Comparison of ENCODE assay signal across 1 cellular context in the genomic region with DNA sequence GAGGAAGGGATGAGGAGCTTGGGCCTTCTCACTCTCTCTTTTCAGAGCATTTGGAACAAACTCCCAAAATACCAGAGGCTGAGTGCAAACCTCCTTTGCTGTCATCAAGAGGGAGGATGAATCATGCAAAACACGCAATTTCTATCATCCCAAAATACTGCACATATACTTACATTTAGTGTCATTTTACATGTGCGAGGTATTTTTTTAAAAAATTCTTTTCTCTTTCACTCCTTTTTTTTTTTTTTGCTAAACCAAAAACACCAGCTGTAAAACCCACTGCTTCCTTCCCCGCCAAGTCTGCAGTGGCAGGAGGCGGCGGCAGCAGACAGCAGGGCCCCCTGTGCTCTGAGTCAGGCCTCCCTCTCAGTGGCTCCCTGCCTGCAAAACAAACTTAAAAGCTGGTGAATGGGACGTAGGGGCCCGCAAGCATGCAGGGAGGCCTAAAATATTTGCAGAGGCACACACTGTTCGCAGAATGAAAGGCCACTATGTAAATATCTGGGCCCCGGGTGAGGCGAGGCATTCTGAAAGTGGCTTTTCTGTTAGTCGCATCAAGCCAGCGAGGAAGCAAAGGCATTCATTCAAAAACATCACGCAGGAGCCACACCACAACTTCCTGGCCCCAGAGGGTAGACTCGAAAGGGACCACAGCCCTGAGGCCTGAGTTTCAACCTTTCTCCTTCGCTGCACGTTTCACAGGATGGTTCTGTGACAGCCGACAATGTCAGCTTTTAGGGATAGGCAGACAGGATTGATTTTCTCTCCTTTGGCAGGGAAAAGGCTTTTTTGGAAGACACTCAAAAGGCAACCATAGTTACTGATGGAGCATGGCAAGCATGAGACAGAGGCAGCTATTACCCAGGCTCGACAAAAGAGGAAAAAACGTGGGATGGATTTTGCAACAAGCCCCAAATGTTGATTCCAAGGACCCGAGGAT.
TF ChIP-seq lines count a peak whose summit lies in the region.

No MANE protein-coding gene starts in this region.

TF ChIP-seq in HepG2, 621 proteins besides CTCF, POLR2A, EP300 and RAD21 (continued from another document and continues in another):
- TF ChIP-seq IRF1 (CRISPR knock-in tag; IDR thresholded peaks at IDR 0.05; ENCODE audit: low read depth), result no peak
- TF ChIP-seq, protein P1, sequence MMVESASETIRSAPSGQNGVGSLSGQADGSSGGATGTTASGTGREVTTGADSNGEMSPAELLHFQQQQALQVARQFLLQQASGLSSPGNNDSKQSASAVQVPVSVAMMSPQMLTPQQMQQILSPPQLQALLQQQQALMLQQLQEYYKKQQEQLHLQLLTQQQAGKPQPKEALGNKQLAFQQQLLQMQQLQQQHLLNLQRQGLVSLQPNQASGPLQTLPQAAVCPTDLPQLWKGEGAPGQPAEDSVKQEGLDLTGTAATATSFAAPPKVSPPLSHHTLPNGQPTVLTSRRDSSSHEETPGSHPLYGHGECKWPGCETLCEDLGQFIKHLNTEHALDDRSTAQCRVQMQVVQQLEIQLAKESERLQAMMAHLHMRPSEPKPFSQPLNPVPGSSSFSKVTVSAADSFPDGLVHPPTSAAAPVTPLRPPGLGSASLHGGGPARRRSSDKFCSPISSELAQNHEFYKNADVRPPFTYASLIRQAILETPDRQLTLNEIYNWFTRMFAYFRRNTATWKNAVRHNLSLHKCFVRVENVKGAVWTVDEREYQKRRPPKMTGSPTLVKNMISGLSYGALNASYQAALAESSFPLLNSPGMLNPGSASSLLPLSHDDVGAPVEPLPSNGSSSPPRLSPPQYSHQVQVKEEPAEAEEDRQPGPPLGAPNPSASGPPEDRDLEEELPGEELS (CRISPR knock-in tag; IDR thresholded peaks at IDR 0.05), result peak; percentile 97
- TF ChIP-seq NFATC3 (CRISPR knock-in tag; IDR thresholded peaks at IDR 0.05), result no peak
- no peak; a peak in 1 of 4 replicates for TF ChIP-seq NR2F1 (CRISPR knock-in tag; IDR thresholded peaks at IDR 0.05)
- TF ChIP-seq, protein P2, sequence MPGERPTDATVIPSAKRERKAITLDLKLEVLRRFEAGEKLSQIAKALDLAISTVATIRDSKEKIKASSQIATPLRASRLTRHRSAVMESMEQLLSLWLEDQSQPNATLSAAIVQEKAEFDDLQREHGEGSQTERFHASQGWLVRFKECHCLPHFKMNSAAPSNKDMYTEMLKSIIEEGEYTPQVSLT (CRISPR knock-in tag; IDR thresholded peaks at IDR 0.05; ENCODE audit: borderline replicate concordance, low read depth), result no peak
- TF ChIP-seq ZNF230 (CRISPR knock-in tag; IDR thresholded peaks at IDR 0.05), result 0 out of 2 replicates have a peak, but pooled peaks have one; percentile 28
- no peak for TF ChIP-seq DNMT1 (CRISPR knock-in tag; IDR thresholded peaks at IDR 0.05)
- TF ChIP-seq JUNB (CRISPR knock-in tag; IDR thresholded peaks at IDR 0.05; ENCODE audit: borderline replicate concordance), result no peak
- TF ChIP-seq ARNTL (CRISPR knock-in tag; IDR thresholded peaks at IDR 0.05), result peak; percentile 34; the same call in 1 of the 2 replicates
- TF ChIP-seq MATR3 (CRISPR knock-in tag; IDR thresholded peaks at IDR 0.05), result no peak
- TF ChIP-seq ZNF713 (CRISPR knock-in tag; IDR thresholded peaks at IDR 0.05), result no peak
- TF ChIP-seq, protein P3, sequence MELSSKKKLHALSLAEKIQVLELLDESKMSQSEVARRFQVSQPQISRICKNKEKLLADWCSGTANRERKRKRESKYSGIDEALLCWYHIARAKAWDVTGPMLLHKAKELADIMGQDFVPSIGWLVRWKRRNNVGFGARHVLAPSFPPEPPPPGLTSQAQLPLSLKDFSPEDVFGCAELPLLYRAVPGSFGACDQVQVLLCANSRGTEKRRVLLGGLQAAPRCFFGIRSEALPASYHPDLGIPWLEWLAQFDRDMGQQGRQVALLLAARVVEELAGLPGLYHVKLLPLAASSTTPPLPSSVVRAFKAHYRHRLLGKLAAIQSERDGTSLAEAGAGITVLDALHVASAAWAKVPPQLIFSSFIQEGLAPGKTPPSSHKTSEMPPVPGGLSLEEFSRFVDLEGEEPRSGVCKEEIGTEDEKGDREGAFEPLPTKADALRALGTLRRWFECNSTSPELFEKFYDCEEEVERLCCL (CRISPR knock-in tag; IDR thresholded peaks at IDR 0.05; ENCODE audit: borderline replicate concordance), result no peak
- TF ChIP-seq, protein P4, sequence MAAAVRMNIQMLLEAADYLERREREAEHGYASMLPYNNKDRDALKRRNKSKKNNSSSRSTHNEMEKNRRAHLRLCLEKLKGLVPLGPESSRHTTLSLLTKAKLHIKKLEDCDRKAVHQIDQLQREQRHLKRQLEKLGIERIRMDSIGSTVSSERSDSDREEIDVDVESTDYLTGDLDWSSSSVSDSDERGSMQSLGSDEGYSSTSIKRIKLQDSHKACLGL (CRISPR knock-in tag; IDR thresholded peaks at IDR 0.05), result no peak
- TF ChIP-seq PHF5A (CRISPR knock-in tag; IDR thresholded peaks at IDR 0.05; ENCODE audit: low read depth, unreplicated experiment), result no peak
- TF ChIP-seq PLRG1 (conservative IDR thresholded peaks at IDR 0.05), result no peak
- no peak for TF ChIP-seq ELK4 (CRISPR knock-in tag; IDR thresholded peaks at IDR 0.05; ENCODE audit: borderline replicate concordance)
- no peak for TF ChIP-seq NR0B2 (CRISPR knock-in tag; IDR thresholded peaks at IDR 0.05)
- TF ChIP-seq, protein P5, sequence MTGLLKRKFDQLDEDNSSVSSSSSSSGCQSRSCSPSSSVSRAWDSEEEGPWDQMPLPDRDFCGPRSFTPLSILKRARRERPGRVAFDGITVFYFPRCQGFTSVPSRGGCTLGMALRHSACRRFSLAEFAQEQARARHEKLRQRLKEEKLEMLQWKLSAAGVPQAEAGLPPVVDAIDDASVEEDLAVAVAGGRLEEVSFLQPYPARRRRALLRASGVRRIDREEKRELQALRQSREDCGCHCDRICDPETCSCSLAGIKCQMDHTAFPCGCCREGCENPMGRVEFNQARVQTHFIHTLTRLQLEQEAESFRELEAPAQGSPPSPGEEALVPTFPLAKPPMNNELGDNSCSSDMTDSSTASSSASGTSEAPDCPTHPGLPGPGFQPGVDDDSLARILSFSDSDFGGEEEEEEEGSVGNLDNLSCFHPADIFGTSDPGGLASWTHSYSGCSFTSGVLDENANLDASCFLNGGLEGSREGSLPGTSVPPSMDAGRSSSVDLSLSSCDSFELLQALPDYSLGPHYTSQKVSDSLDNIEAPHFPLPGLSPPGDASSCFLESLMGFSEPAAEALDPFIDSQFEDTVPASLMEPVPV (CRISPR knock-in tag; IDR thresholded peaks at IDR 0.05), result 0 out of 2 replicates have a peak, but pooled peaks have one; percentile 6
- peak; percentile 90 for TF ChIP-seq SAP130 (CRISPR knock-in tag; IDR thresholded peaks at IDR 0.05; ENCODE audit: low read depth)
- no peak for TF ChIP-seq ATAD3A (CRISPR knock-in tag; IDR thresholded peaks at IDR 0.05)
- TF ChIP-seq ZNF546 (CRISPR knock-in tag; conservative IDR thresholded peaks at IDR 0.05), result no peak
- peak; percentile 95 for TF ChIP-seq PHF21A (CRISPR knock-in tag; IDR thresholded peaks at IDR 0.05)
- TF ChIP-seq BRD4 (CRISPR knock-in tag; IDR thresholded peaks at IDR 0.05), result no peak; the same call in 1 of the 2 replicates
- TF ChIP-seq IKZF1 (IDR thresholded peaks at IDR 0.05), result no peak
- no peak for TF ChIP-seq ZNF17 (CRISPR knock-in tag; IDR thresholded peaks at IDR 0.05)
- 0 out of 2 replicates have a peak, but pooled peaks have one; percentile 25 for TF ChIP-seq HINFP (CRISPR knock-in tag; IDR thresholded peaks at IDR 0.05; ENCODE audit: low read depth)
- TF ChIP-seq, protein P6, sequence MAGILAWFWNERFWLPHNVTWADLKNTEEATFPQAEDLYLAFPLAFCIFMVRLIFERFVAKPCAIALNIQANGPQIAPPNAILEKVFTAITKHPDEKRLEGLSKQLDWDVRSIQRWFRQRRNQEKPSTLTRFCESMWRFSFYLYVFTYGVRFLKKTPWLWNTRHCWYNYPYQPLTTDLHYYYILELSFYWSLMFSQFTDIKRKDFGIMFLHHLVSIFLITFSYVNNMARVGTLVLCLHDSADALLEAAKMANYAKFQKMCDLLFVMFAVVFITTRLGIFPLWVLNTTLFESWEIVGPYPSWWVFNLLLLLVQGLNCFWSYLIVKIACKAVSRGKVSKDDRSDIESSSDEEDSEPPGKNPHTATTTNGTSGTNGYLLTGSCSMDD (CRISPR knock-in tag; IDR thresholded peaks at IDR 0.05), result no peak
- TF ChIP-seq ZNF674 (CRISPR knock-in tag; IDR thresholded peaks at IDR 0.05; ENCODE audit: low read depth), result no peak
- TF ChIP-seq ARID3A (IDR thresholded peaks at IDR 0.05; ENCODE audit: low read depth, low read length), result peak; percentile 50; the same call in 1 of the 2 replicates
- no peak for TF ChIP-seq TGIF2 (CRISPR knock-in tag; IDR thresholded peaks at IDR 0.05)
- TF ChIP-seq ZNF530 (CRISPR knock-in tag; IDR thresholded peaks at IDR 0.05; ENCODE audit: low read depth), result no peak
- TF ChIP-seq, protein P7, sequence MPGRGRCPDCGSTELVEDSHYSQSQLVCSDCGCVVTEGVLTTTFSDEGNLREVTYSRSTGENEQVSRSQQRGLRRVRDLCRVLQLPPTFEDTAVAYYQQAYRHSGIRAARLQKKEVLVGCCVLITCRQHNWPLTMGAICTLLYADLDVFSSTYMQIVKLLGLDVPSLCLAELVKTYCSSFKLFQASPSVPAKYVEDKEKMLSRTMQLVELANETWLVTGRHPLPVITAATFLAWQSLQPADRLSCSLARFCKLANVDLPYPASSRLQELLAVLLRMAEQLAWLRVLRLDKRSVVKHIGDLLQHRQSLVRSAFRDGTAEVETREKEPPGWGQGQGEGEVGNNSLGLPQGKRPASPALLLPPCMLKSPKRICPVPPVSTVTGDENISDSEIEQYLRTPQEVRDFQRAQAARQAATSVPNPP (CRISPR knock-in tag; IDR thresholded peaks at IDR 0.05), result no peak; the same call in 1 of the 2 replicates
- peak; percentile 62; the same call in 1 of the 2 replicates for TF ChIP-seq ZKSCAN8 (CRISPR knock-in tag; IDR thresholded peaks at IDR 0.05; ENCODE audit: borderline replicate concordance)
- no peak for TF ChIP-seq GZF1 (CRISPR knock-in tag; IDR thresholded peaks at IDR 0.05)
- TF ChIP-seq SKI (IDR thresholded peaks at IDR 0.05; ENCODE audit: partially characterized antibody), result peak; percentile 32
- TF ChIP-seq ASH2L (IDR thresholded peaks at IDR 0.05; ENCODE audit: insufficient read length, low read depth, low read length), result peak; percentile 41
- no peak for TF ChIP-seq CREB1 (IDR thresholded peaks at IDR 0.05)
- no peak; the same call in 1 of the 2 replicates for TF ChIP-seq CREB1 (CRISPR knock-in tag; IDR thresholded peaks at IDR 0.05)
- no peak for TF ChIP-seq REXO4 (CRISPR knock-in tag; IDR thresholded peaks at IDR 0.05; ENCODE audit: borderline replicate concordance)
- TF ChIP-seq, protein P8, sequence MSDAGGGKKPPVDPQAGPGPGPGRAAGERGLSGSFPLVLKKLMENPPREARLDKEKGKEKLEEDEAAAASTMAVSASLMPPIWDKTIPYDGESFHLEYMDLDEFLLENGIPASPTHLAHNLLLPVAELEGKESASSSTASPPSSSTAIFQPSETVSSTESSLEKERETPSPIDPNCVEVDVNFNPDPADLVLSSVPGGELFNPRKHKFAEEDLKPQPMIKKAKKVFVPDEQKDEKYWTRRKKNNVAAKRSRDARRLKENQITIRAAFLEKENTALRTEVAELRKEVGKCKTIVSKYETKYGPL (CRISPR knock-in tag; IDR thresholded peaks at IDR 0.05), result no peak
